Comparison of ENCODE assay signal across 15 cellular contexts in genomic region chr11:66322732-66323427, GRCh38. TPM values are rescaled to one million over a fixed set of nuclear protein-coding genes. Genes with fewer than 3 reads are reported as not detected.
A peak's percentile ranks its signal among the peaks of the same experiment; 100 is the strongest.
DNase-seq lines count a peak whose midpoint lies in the region; ATAC-seq, FAIRE-seq and TF ChIP-seq lines count a peak whose summit lies in the region.
"Had no signal": no experiment of that assay in that cellular context is flagged by ENCODE, and none has a peak within 500 bp of the region (broad histone marks: within the 10 kb centered on the region; RNA-seq: fewer than 3 reads in every experiment).

No MANE protein-coding gene starts in this region.

- peaks cover 59% of the 10 kb centered on the region for H3K4me1 ChIP-seq in HepG2 (ENCODE audit: insufficient read depth, low read length)
- peaks cover 0 to 10% (median 4%) of the 10 kb centered on the region in 4 donors for H3K4me1 ChIP-seq in right lobe of liver
- peaks cover 68% of the 10 kb centered on the region for H3K4me1 ChIP-seq in vagina
- H3K4me1 ChIP-seq in lower lobe of right lung: peaks cover 28% of the 10 kb centered on the region

- no peaks in the 10 kb centered on the region for H3K36me3 ChIP-seq in HepG2 (replicated peaks in 1 of 2; ENCODE audit: control insufficient read depth in 1 of 2, insufficient read depth in 2 of 2, low read length in 2 of 2)
- no peaks in the 10 kb centered on the region for H3K36me3 ChIP-seq in right lobe of liver
- H3K36me3 ChIP-seq in vagina: no peaks in the 10 kb centered on the region
- no peaks in the 10 kb centered on the region for H3K36me3 ChIP-seq in lower lobe of right lung
- H3K36me3 ChIP-seq: spleen had no signal

- H3K79me2 ChIP-seq in HepG2 (ENCODE audit: insufficient read depth, low read length): no peaks in the 10 kb centered on the region

- peaks cover 44 to 83% (median 75%) of the 10 kb centered on the region in 4 donors for H3K4me1 Mint-ChIP-seq in naive thymus-derived CD8-positive, alpha-beta T cell

- TF ChIP-seq CTCF in HepG2 (CRISPR knock-in tag; IDR thresholded peaks at IDR 0.05): no peak
- TF ChIP-seq CTCF in right lobe of liver (IDR thresholded peaks at IDR 0.05): no peak
- no peak for TF ChIP-seq CTCF in fibroblast of mammary gland (conservative IDR thresholded peaks at IDR 0.05; ENCODE audit: control insufficient read depth, insufficient read depth, low read depth, low read length)
- no peak for TF ChIP-seq CTCF in vagina (IDR thresholded peaks at IDR 0.05)
- TF ChIP-seq CTCF in lower lobe of right lung (IDR thresholded peaks at IDR 0.05): no peak

- H4K20me1 ChIP-seq in HepG2 (ENCODE audit: insufficient read depth, low read length): no peaks in the 10 kb centered on the region

- no peak for TF ChIP-seq RAD21 in HepG2 (CRISPR knock-in tag; IDR thresholded peaks at IDR 0.05)

- H3K4me2 ChIP-seq in HepG2 (ENCODE audit: low read depth, low read length): 0 out of 2 replicates have a peak overlapping the region, but pooled peaks have one; percentile 20

- no TSS peak for BruUV-seq in HepG2 (replicated peaks; lab: Mats Ljungman, UMichigan)

- FAIRE-seq in HepG2 (lab: Jason Lieb, UNC) (no peak), frontal cortex (lab: Jason Lieb, UNC) (no peak)
- FAIRE-seq: A204.1 had no signal

- peak overlapping the region; percentile 89 to 98 (median 94) for H3K27ac Mint-ChIP-seq in naive thymus-derived CD8-positive, alpha-beta T cell

- CTCF ChIA-PET in HepG2 (lab: Yijun Ruan, JAX; ENCODE audit: low intra/inter-chr PET ratio, low total read pairs): interaction anchor here (1.2 to 2.2 kb wide), 2 partner anchors 11 to 100 kb away, joined by 6 to 24 read pairs; no protein-coding TSS in a partner anchor

- intact Hi-C loops in HepG2 (cut with micrococcal nuclease; ENCODE audit: unreplicated experiment) (no loop called here), right lobe of liver (cut with DNase I) (no loop called here), vagina (cut with DNase I) (no loop called here), lower lobe of right lung (cut with DNase I) (no loop called here)

- H3K27me3 Mint-ChIP-seq in naive thymus-derived CD8-positive, alpha-beta T cell: no peaks in the 10 kb centered on the region

- TF ChIP-seq EP300 in HepG2 (IDR thresholded peaks at IDR 0.05; ENCODE audit: low read depth in 2 of 2, low read length in 2 of 2) (no peak), HepG2 (CRISPR knock-in tag; IDR thresholded peaks at IDR 0.05; ENCODE audit: borderline replicate concordance) (no peak)

- H3K4me3 ChIP-seq in HepG2 (replicated peaks in 1 of 3; ENCODE audit: insufficient read depth in 1 of 3, low read depth in 2 of 3, low read length in 3 of 3) (no peak overlapping the region), right lobe of liver (no peak overlapping the region), fibroblast of mammary gland (ENCODE audit: control insufficient read depth, low read depth, low read length) (no peak overlapping the region), vagina (no peak overlapping the region), lower lobe of right lung (no peak overlapping the region)
- H3K4me3 ChIP-seq: spleen had no signal

- H3K27ac ChIP-seq in HepG2 (ENCODE audit: extremely low read length, insufficient read depth, low read length): no peak overlapping the region
- no peak overlapping the region for H3K27ac ChIP-seq in right lobe of liver
- H3K27ac ChIP-seq in vagina: peak overlapping the region; percentile 74
- no peak overlapping the region for H3K27ac ChIP-seq in lower lobe of right lung
- H3K27ac ChIP-seq: spleen had no signal

- peak overlapping the region in 2 of 10 donors; percentile 9 to 10 for H3K4me3 Mint-ChIP-seq in naive thymus-derived CD8-positive, alpha-beta T cell

- peaks cover 0 to 6% (median 0%) of the 10 kb centered on the region in 9 donors for H3K9me3 Mint-ChIP-seq in naive thymus-derived CD8-positive, alpha-beta T cell

- in situ Hi-C loops in HepG2 (cut with HindIII; ENCODE audit: extremely low pct_ligation_motif_present, low pct_unique_long_range_greater_than_20kb): no loop called here

- no peak overlapping the region for H2AFZ ChIP-seq in HepG2 (ENCODE audit: low read length)

- no peaks in the 10 kb centered on the region for H3K36me3 Mint-ChIP-seq in naive thymus-derived CD8-positive, alpha-beta T cell

- 20% methylated on average over 8 of the region's 11 CpGs for WGBS in HepG2 (ENCODE audit: low lambda C conversion rate)
- WGBS in right lobe of liver (ENCODE audit: insufficient coverage, low coverage, low lambda C conversion rate, missing lambda C conversion rate): 84% methylated on average over 10 of the region's 11 CpGs

- no peaks in the 10 kb centered on the region for H3K9me3 ChIP-seq in HepG2 (ENCODE audit: low read length)
- no peaks in the 10 kb centered on the region for H3K9me3 ChIP-seq in right lobe of liver
- H3K9me3 ChIP-seq in vagina: no peaks in the 10 kb centered on the region
- no peaks in the 10 kb centered on the region for H3K9me3 ChIP-seq in lower lobe of right lung
- H3K9me3 ChIP-seq: spleen had no signal

- DNase-seq in HepG2 (ENCODE audit: low spot score) (no peak), right lobe of liver (no peak), fibroblast of mammary gland (ENCODE audit: low read depth) (peak; percentile 91), vagina (ENCODE audit: extremely low spot score in 2 of 2) (no peak), frontal cortex (ENCODE audit: low spot score in 2 of 2) (no peak), lower lobe of right lung (no peak), middle frontal gyrus (ENCODE audit: extremely low spot score, low spot score) (no peak)
- no peak for DNase-seq in naive thymus-derived CD8-positive, alpha-beta T cell
- DNase-seq: activated CD4-positive, alpha-beta T cell treated with anti-CD3 and anti-CD28 coated beads, Interleukin-2, amount 50 U/mL, for 4 hours; DMS 273 treated with DMSO at 0.1 percent for 48 hours; head of caudate nucleus; left colon; SHP77; spleen had no signal

- peaks cover 0 to 24% of the 10 kb centered on the region in 2 experiments; a peak in 3 of 5 replicates for H3K27me3 ChIP-seq in HepG2 (ENCODE audit: control insufficient read depth in 1 of 2, insufficient read depth in 2 of 2, low read length in 2 of 2)
- H3K27me3 ChIP-seq in right lobe of liver: no peaks in the 10 kb centered on the region
- H3K27me3 ChIP-seq in vagina: no peaks in the 10 kb centered on the region
- no peaks in the 10 kb centered on the region for H3K27me3 ChIP-seq in lower lobe of right lung (ENCODE audit: low read depth)

- no peak for ATAC-seq in HepG2
- ATAC-seq in right lobe of liver: no peak
- ATAC-seq in naive thymus-derived CD8-positive, alpha-beta T cell: no peak
- no peak for ATAC-seq in lower lobe of right lung
- ATAC-seq: left colon had no signal

- no peak for TF ChIP-seq POLR2A in HepG2 (IDR thresholded peaks at IDR 0.05; ENCODE audit: insufficient read depth in 1 of 2, low read depth in 2 of 2, low read length in 2 of 2)
- no peak for TF ChIP-seq POLR2A in right lobe of liver (IDR thresholded peaks at IDR 0.05)
- no peak for TF ChIP-seq POLR2A in vagina (IDR thresholded peaks at IDR 0.05)

- H3K9ac ChIP-seq in HepG2 (ENCODE audit: insufficient read depth, low read depth, low read length): no peak overlapping the region

- POLR2A ChIA-PET in HepG2 (lab: Yijun Ruan, JAX): interaction anchor here (0.7 kb wide), 1 partner anchor 11 kb away, joined by 4 read pairs; no protein-coding TSS in a partner anchor
- POLR2A ChIA-PET in naive thymus-derived CD8-positive, alpha-beta T cell (lab: Charles Lee): interaction anchor here (1.0 to 2.0 kb wide), 3 partner anchors 10 to 23 kb away, joined by 3 to 48 read pairs (median 4); partner anchors contain the start of gene RIN1

RNA-seq across cellular contexts. Expression of gene CD248, which starts 6.0 kb away (rescaled TPM):
- total RNA-seq in HepG2 (2016; rRNA removed; fragmentation: Illumina TruSeq; extraction: Trizol) (0.20 and 0.35 TPM in 2 replicates), right lobe of liver (1 to 10 TPM in 3 of 6 experiments, under 1 TPM in 3; 0.37 to 3.2 (median 0.94) TPM), vagina (45.2 TPM), frontal cortex (1.2 TPM), lower lobe of right lung (28.7 TPM)
- not detected in 2 replicates for total RNA-seq in HepG2 (2016; cell fraction: cytosol; rRNA removed; fragmentation: Illumina TruSeq; extraction: Trizol; ENCODE audit: low read depth)
- total RNA-seq in HepG2 (2016; cell fraction: insoluble cytoplasmic fraction; rRNA removed; fragmentation: Illumina TruSeq; extraction: Trizol): 0.09 and 0.35 TPM in 2 replicates
- total RNA-seq in HepG2 (2016; cell fraction: membrane; rRNA removed; fragmentation: Illumina TruSeq; extraction: Trizol): 0.06 TPM in 1 of 2 replicates, not detected in the other
- 0.37 and 0.44 TPM in 2 replicates for total RNA-seq in HepG2 (2016; cell fraction: nucleus; rRNA removed; fragmentation: Illumina TruSeq; extraction: Trizol)
- polyA plus RNA-seq in HepG2 (2011; rRNA removed): 0.20 and 0.25 TPM in 2 replicates
- polyA plus RNA-seq in HepG2 (2011; cell fraction: cytosol; rRNA removed): 0.23 and 0.32 TPM in 2 replicates
- 0.80 and 0.85 TPM in 2 replicates for polyA plus RNA-seq in HepG2 (2011; cell fraction: nucleus; rRNA removed)
- 0.51 and 1.1 TPM in 2 replicates for polyA plus RNA-seq in HepG2 (2012)
- polyA plus RNA-seq in HepG2 (2016; cell fraction: cytosol; fragmentation: Illumina TruSeq; extraction: Trizol; ENCODE audit: low read depth): 0.08 and 0.09 TPM in 2 replicates
- 0.27 and 0.71 TPM in 2 replicates for polyA plus RNA-seq in HepG2 (2016; cell fraction: insoluble cytoplasmic fraction; fragmentation: Illumina TruSeq; extraction: Trizol; ENCODE audit: low read depth)
- polyA plus RNA-seq in HepG2 (2016; cell fraction: membrane; fragmentation: Illumina TruSeq; extraction: Trizol; ENCODE audit: low read depth): 0.18 and 0.36 TPM in 2 replicates
- polyA plus RNA-seq in HepG2 (2016; cell fraction: nucleus; fragmentation: Illumina TruSeq; extraction: Trizol; ENCODE audit: insufficient read depth, low read depth): 2.6 and 2.7 TPM in 2 replicates
- polyA minus RNA-seq in HepG2 (2011; rRNA and poly(A)+ RNA removed; ENCODE audit: low replicate concordance): 0.09 and 1.0 TPM in 2 replicates
- 0.40 and 0.88 TPM in 2 replicates for polyA minus RNA-seq in HepG2 (2011; cell fraction: cytosol; rRNA and poly(A)+ RNA removed)
- 0.26 and 0.50 TPM in 2 replicates for polyA minus RNA-seq in HepG2 (2011; cell fraction: nucleus; rRNA and poly(A)+ RNA removed)
- total RNA-seq in naive thymus-derived CD8-positive, alpha-beta T cell: 10 to 100 TPM; 37.0 to 41.3 TPM
- 100 to 1,000 TPM in 2 of 3 donors, 10 to 100 TPM in 1; 43.8 to 128 (median 114) TPM for polyA plus RNA-seq in naive thymus-derived CD8-positive, alpha-beta T cell

RNA-seq across cellular contexts. Expression of gene RIN1, which starts 13.4 kb away (rescaled TPM):
- total RNA-seq in HepG2 (2016; rRNA removed; fragmentation: Illumina TruSeq; extraction: Trizol): 3.9 and 4.1 TPM in 2 replicates
- total RNA-seq in HepG2 (2016; cell fraction: cytosol; rRNA removed; fragmentation: Illumina TruSeq; extraction: Trizol; ENCODE audit: low read depth): 1.6 and 2.4 TPM in 2 replicates
- 3.5 and 4.5 TPM in 2 replicates for total RNA-seq in HepG2 (2016; cell fraction: insoluble cytoplasmic fraction; rRNA removed; fragmentation: Illumina TruSeq; extraction: Trizol)
- 2.0 and 2.9 TPM in 2 replicates for total RNA-seq in HepG2 (2016; cell fraction: membrane; rRNA removed; fragmentation: Illumina TruSeq; extraction: Trizol)
- 3.5 TPM in 2 replicates for total RNA-seq in HepG2 (2016; cell fraction: nucleus; rRNA removed; fragmentation: Illumina TruSeq; extraction: Trizol)
- polyA plus RNA-seq in HepG2 (2011; rRNA removed): 2.4 and 4.2 TPM in 2 replicates
- 3.6 and 24.3 TPM in 2 replicates for polyA plus RNA-seq in HepG2 (2011; cell fraction: cytosol; rRNA removed)
- 13.9 and 17.2 TPM in 2 replicates for polyA plus RNA-seq in HepG2 (2011; cell fraction: nucleus; rRNA removed)
- 3.3 TPM in 2 replicates for polyA plus RNA-seq in HepG2 (2012)
- polyA plus RNA-seq in HepG2 (2016; cell fraction: cytosol; fragmentation: Illumina TruSeq; extraction: Trizol; ENCODE audit: low read depth): 0.76 and 1.0 TPM in 2 replicates
- 2.9 and 4.1 TPM in 2 replicates for polyA plus RNA-seq in HepG2 (2016; cell fraction: insoluble cytoplasmic fraction; fragmentation: Illumina TruSeq; extraction: Trizol; ENCODE audit: low read depth)
- polyA plus RNA-seq in HepG2 (2016; cell fraction: membrane; fragmentation: Illumina TruSeq; extraction: Trizol; ENCODE audit: low read depth): 1.4 and 2.1 TPM in 2 replicates
- 8.7 and 9.1 TPM in 2 replicates for polyA plus RNA-seq in HepG2 (2016; cell fraction: nucleus; fragmentation: Illumina TruSeq; extraction: Trizol; ENCODE audit: insufficient read depth, low read depth)
- polyA minus RNA-seq in HepG2 (2011; rRNA and poly(A)+ RNA removed; ENCODE audit: low replicate concordance): 6.2 and 14.2 TPM in 2 replicates
- polyA minus RNA-seq in HepG2 (2011; cell fraction: cytosol; rRNA and poly(A)+ RNA removed): 2.4 and 4.0 TPM in 2 replicates
- 2.0 and 2.4 TPM in 2 replicates for polyA minus RNA-seq in HepG2 (2011; cell fraction: nucleus; rRNA and poly(A)+ RNA removed)
- 1 to 10 TPM in 3 of 6 experiments, under 1 TPM in 3; 0.46 to 1.8 (median 0.94) TPM for total RNA-seq in right lobe of liver
- 1 to 10 TPM; 7.6 to 8.0 TPM for total RNA-seq in naive thymus-derived CD8-positive, alpha-beta T cell
- polyA plus RNA-seq in naive thymus-derived CD8-positive, alpha-beta T cell: 1 to 10 TPM; 2.7 to 6.5 (median 3.7) TPM
- total RNA-seq in vagina: 19.2 TPM
- 0.82 TPM for total RNA-seq in frontal cortex
- 8.2 TPM for total RNA-seq in lower lobe of right lung

RNA-seq across cellular contexts. Expression of gene BRMS1, which starts 22.0 kb away (rescaled TPM):
- total RNA-seq in HepG2 (2016; rRNA removed; fragmentation: Illumina TruSeq; extraction: Trizol) (55.7 and 63.1 TPM in 2 replicates), right lobe of liver (10 to 100 TPM in 5 of 6 experiments, 1 to 10 TPM in 1; 8.2 to 31.9 (median 12.1) TPM), vagina (37.1 TPM), frontal cortex (19.2 TPM), lower lobe of right lung (37.8 TPM)
- 15.1 and 18.0 TPM in 2 replicates for total RNA-seq in HepG2 (2016; cell fraction: cytosol; rRNA removed; fragmentation: Illumina TruSeq; extraction: Trizol; ENCODE audit: low read depth)
- total RNA-seq in HepG2 (2016; cell fraction: insoluble cytoplasmic fraction; rRNA removed; fragmentation: Illumina TruSeq; extraction: Trizol): 55.6 and 65.9 TPM in 2 replicates
- total RNA-seq in HepG2 (2016; cell fraction: membrane; rRNA removed; fragmentation: Illumina TruSeq; extraction: Trizol): 28.2 and 32.2 TPM in 2 replicates
- 23.2 and 25.5 TPM in 2 replicates for total RNA-seq in HepG2 (2016; cell fraction: nucleus; rRNA removed; fragmentation: Illumina TruSeq; extraction: Trizol)
- 15.8 and 16.8 TPM in 2 replicates for polyA plus RNA-seq in HepG2 (2011; rRNA removed)
- 15.3 and 20.1 TPM in 2 replicates for polyA plus RNA-seq in HepG2 (2011; cell fraction: cytosol; rRNA removed)
- polyA plus RNA-seq in HepG2 (2011; cell fraction: nucleus; rRNA removed): 19.9 and 20.4 TPM in 2 replicates
- 8.8 and 11.6 TPM in 2 replicates for polyA plus RNA-seq in HepG2 (2012)
- 11.6 and 12.3 TPM in 2 replicates for polyA plus RNA-seq in HepG2 (2016; cell fraction: cytosol; fragmentation: Illumina TruSeq; extraction: Trizol; ENCODE audit: low read depth)
- 54.5 and 57.6 TPM in 2 replicates for polyA plus RNA-seq in HepG2 (2016; cell fraction: insoluble cytoplasmic fraction; fragmentation: Illumina TruSeq; extraction: Trizol; ENCODE audit: low read depth)
- polyA plus RNA-seq in HepG2 (2016; cell fraction: membrane; fragmentation: Illumina TruSeq; extraction: Trizol; ENCODE audit: low read depth): 20.8 and 22.1 TPM in 2 replicates
- 38.8 and 42.9 TPM in 2 replicates for polyA plus RNA-seq in HepG2 (2016; cell fraction: nucleus; fragmentation: Illumina TruSeq; extraction: Trizol; ENCODE audit: insufficient read depth, low read depth)
- polyA minus RNA-seq in HepG2 (2011; rRNA and poly(A)+ RNA removed; ENCODE audit: low replicate concordance): 8.1 and 30.0 TPM in 2 replicates
- polyA minus RNA-seq in HepG2 (2011; cell fraction: cytosol; rRNA and poly(A)+ RNA removed): 2.9 TPM in 2 replicates
- polyA minus RNA-seq in HepG2 (2011; cell fraction: nucleus; rRNA and poly(A)+ RNA removed): 4.2 and 5.5 TPM in 2 replicates
- 10 to 100 TPM; 47.6 to 48.8 TPM for total RNA-seq in naive thymus-derived CD8-positive, alpha-beta T cell
- 10 to 100 TPM; 61.7 to 65.8 (median 63.6) TPM for polyA plus RNA-seq in naive thymus-derived CD8-positive, alpha-beta T cell

RNA-seq across cellular contexts. Expression of gene B4GAT1, which starts 24.5 kb away (rescaled TPM):
- 44.9 and 109 TPM in 2 replicates for total RNA-seq in HepG2 (2016; rRNA removed; fragmentation: Illumina TruSeq; extraction: Trizol)
- total RNA-seq in HepG2 (2016; cell fraction: cytosol; rRNA removed; fragmentation: Illumina TruSeq; extraction: Trizol; ENCODE audit: low read depth): 15.0 and 17.3 TPM in 2 replicates
- total RNA-seq in HepG2 (2016; cell fraction: insoluble cytoplasmic fraction; rRNA removed; fragmentation: Illumina TruSeq; extraction: Trizol): 41.0 and 117 TPM in 2 replicates
- total RNA-seq in HepG2 (2016; cell fraction: membrane; rRNA removed; fragmentation: Illumina TruSeq; extraction: Trizol): 35.2 and 38.9 TPM in 2 replicates
- 80.6 and 90.0 TPM in 2 replicates for total RNA-seq in HepG2 (2016; cell fraction: nucleus; rRNA removed; fragmentation: Illumina TruSeq; extraction: Trizol)
- polyA plus RNA-seq in HepG2 (2011; rRNA removed): 40.4 and 47.8 TPM in 2 replicates
- polyA plus RNA-seq in HepG2 (2011; cell fraction: cytosol; rRNA removed): 35.5 and 44.1 TPM in 2 replicates
- 29.5 and 32.3 TPM in 2 replicates for polyA plus RNA-seq in HepG2 (2011; cell fraction: nucleus; rRNA removed)
- 64.9 and 76.3 TPM in 2 replicates for polyA plus RNA-seq in HepG2 (2012)
- 13.3 and 16.5 TPM in 2 replicates for polyA plus RNA-seq in HepG2 (2016; cell fraction: cytosol; fragmentation: Illumina TruSeq; extraction: Trizol; ENCODE audit: low read depth)
- 40.4 and 42.0 TPM in 2 replicates for polyA plus RNA-seq in HepG2 (2016; cell fraction: insoluble cytoplasmic fraction; fragmentation: Illumina TruSeq; extraction: Trizol; ENCODE audit: low read depth)
- polyA plus RNA-seq in HepG2 (2016; cell fraction: membrane; fragmentation: Illumina TruSeq; extraction: Trizol; ENCODE audit: low read depth): 25.2 and 28.0 TPM in 2 replicates
- 122 and 134 TPM in 2 replicates for polyA plus RNA-seq in HepG2 (2016; cell fraction: nucleus; fragmentation: Illumina TruSeq; extraction: Trizol; ENCODE audit: insufficient read depth, low read depth)
- 4.0 and 58.3 TPM in 2 replicates for polyA minus RNA-seq in HepG2 (2011; rRNA and poly(A)+ RNA removed; ENCODE audit: low replicate concordance)
- 26.4 and 32.5 TPM in 2 replicates for polyA minus RNA-seq in HepG2 (2011; cell fraction: cytosol; rRNA and poly(A)+ RNA removed)
- polyA minus RNA-seq in HepG2 (2011; cell fraction: nucleus; rRNA and poly(A)+ RNA removed): 7.3 and 8.3 TPM in 2 replicates
- 10 to 100 TPM in 5 of 6 experiments, 1 to 10 TPM in 1; 6.3 to 25.4 (median 15.6) TPM for total RNA-seq in right lobe of liver
- total RNA-seq in naive thymus-derived CD8-positive, alpha-beta T cell: 1 to 10 TPM; 7.2 to 7.5 TPM
- 10 to 100 TPM in 1 of 3 donors, 1 to 10 TPM in 2; 7.1 to 12.1 (median 8.5) TPM for polyA plus RNA-seq in naive thymus-derived CD8-positive, alpha-beta T cell
- 25.0 TPM for total RNA-seq in vagina
- total RNA-seq in frontal cortex: 83.2 TPM
- total RNA-seq in lower lobe of right lung: 22.6 TPM

RNA-seq across cellular contexts. Expression of gene TMEM151A, which starts 31.2 kb away (rescaled TPM):
- total RNA-seq in HepG2 (2016; rRNA removed; fragmentation: Illumina TruSeq; extraction: Trizol) (0.10 and 0.18 TPM in 2 replicates), right lobe of liver (under 1 TPM in 4 of 6 experiments, not detected in 2; 0.13 to 0.86 (median 0.45) TPM), vagina (1.7 TPM), frontal cortex (9.0 TPM), lower lobe of right lung (not detected)
- 0.09 and 0.10 TPM in 2 replicates for total RNA-seq in HepG2 (2016; cell fraction: cytosol; rRNA removed; fragmentation: Illumina TruSeq; extraction: Trizol; ENCODE audit: low read depth)
- 0.09 and 0.13 TPM in 2 replicates for total RNA-seq in HepG2 (2016; cell fraction: insoluble cytoplasmic fraction; rRNA removed; fragmentation: Illumina TruSeq; extraction: Trizol)
- 0.10 and 0.15 TPM in 2 replicates for total RNA-seq in HepG2 (2016; cell fraction: membrane; rRNA removed; fragmentation: Illumina TruSeq; extraction: Trizol)
- 0.13 and 0.19 TPM in 2 replicates for total RNA-seq in HepG2 (2016; cell fraction: nucleus; rRNA removed; fragmentation: Illumina TruSeq; extraction: Trizol)
- polyA plus RNA-seq in HepG2 (2011; rRNA removed): 0.33 and 0.48 TPM in 2 replicates
- 0.35 and 0.48 TPM in 2 replicates for polyA plus RNA-seq in HepG2 (2011; cell fraction: cytosol; rRNA removed)
- 0.74 and 0.76 TPM in 2 replicates for polyA plus RNA-seq in HepG2 (2011; cell fraction: nucleus; rRNA removed)
- 0.40 and 0.52 TPM in 2 replicates for polyA plus RNA-seq in HepG2 (2012)
- 0.07 TPM in 1 of 2 replicates, not detected in the other for polyA plus RNA-seq in HepG2 (2016; cell fraction: cytosol; fragmentation: Illumina TruSeq; extraction: Trizol; ENCODE audit: low read depth)
- polyA plus RNA-seq in HepG2 (2016; cell fraction: insoluble cytoplasmic fraction; fragmentation: Illumina TruSeq; extraction: Trizol; ENCODE audit: low read depth): 0.14 and 0.15 TPM in 2 replicates
- 0.11 and 0.16 TPM in 2 replicates for polyA plus RNA-seq in HepG2 (2016; cell fraction: membrane; fragmentation: Illumina TruSeq; extraction: Trizol; ENCODE audit: low read depth)
- polyA plus RNA-seq in HepG2 (2016; cell fraction: nucleus; fragmentation: Illumina TruSeq; extraction: Trizol; ENCODE audit: insufficient read depth, low read depth): 0.17 and 0.18 TPM in 2 replicates
- polyA minus RNA-seq in HepG2 (2011; rRNA and poly(A)+ RNA removed; ENCODE audit: low replicate concordance): 0.09 and 1.0 TPM in 2 replicates
- polyA minus RNA-seq in HepG2 (2011; cell fraction: cytosol; rRNA and poly(A)+ RNA removed): 0.26 and 0.30 TPM in 2 replicates
- polyA minus RNA-seq in HepG2 (2011; cell fraction: nucleus; rRNA and poly(A)+ RNA removed): 0.62 and 0.77 TPM in 2 replicates
- total RNA-seq in naive thymus-derived CD8-positive, alpha-beta T cell: under 1 TPM in 1 of 2 experiments, not detected in 1; 0.13 TPM
- not detected for polyA plus RNA-seq in naive thymus-derived CD8-positive, alpha-beta T cell
